25 cellular contexts compared by ENCODE assay signal in the genomic region with DNA sequence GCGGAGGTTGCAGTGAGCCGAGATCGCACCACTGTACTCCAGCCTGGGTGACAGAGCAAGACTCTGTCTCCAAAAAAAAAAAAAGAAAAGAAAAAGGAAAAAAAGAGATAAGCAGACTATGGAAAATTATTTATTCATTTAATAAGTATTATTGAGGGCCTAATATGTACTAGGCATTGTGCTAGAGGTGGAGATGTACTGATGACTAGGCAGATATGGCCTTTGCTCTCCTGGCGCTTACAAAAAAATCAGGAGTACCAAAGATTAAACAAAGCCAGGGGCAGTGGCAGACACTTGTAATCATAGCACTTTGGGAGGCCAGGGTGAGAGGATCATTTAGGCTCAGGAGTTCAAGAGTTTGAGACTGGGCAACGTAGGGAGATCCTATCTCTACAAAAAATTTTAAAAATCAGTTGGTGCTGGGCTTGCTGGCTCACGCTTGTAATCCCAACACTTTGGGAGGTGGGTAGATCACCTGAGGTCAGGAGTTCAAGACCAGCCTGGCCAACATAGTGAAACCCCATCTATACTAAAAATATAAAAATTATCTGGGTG.
"Had no signal": no experiment of that assay in that cellular context is flagged by ENCODE, and none has a peak within 500 bp of the region (broad histone marks: within the 10 kb centered on the region; RNA-seq: fewer than 3 reads in every experiment).

No MANE protein-coding gene starts in this region.

- H3K36me3 Mint-ChIP-seq: naive B cell had no signal

- H3K27ac Mint-ChIP-seq: effector memory CD8-positive, alpha-beta T cell; endodermal cell; mesothelial cell of epicardium; naive B cell had no signal

- H3K9me3 ChIP-seq: esophagus squamous epithelium, gastrocnemius medialis, lower lobe of right lung, mucosa of descending colon had no signal

- H3K4me3 Mint-ChIP-seq: effector memory CD8-positive, alpha-beta T cell; endodermal cell; mesothelial cell of epicardium; naive B cell had no signal

- H3K27ac ChIP-seq: coronary artery, dorsolateral prefrontal cortex, epithelial cell of prostate, esophagus squamous epithelium, gastrocnemius medialis, heart right ventricle, left lung, lower lobe of right lung had no signal

- H3K9me3 Mint-ChIP-seq: effector memory CD8-positive, alpha-beta T cell had no signal

- H3K4me1 Mint-ChIP-seq: endodermal cell, mesothelial cell of epicardium, naive B cell had no signal

- H3K4me3 ChIP-seq: coronary artery, dorsolateral prefrontal cortex, esophagus squamous epithelium, gastrocnemius medialis, heart right ventricle, left lung, lower lobe of right lung, mucosa of descending colon had no signal

- ATAC-seq: effector memory CD8-positive, alpha-beta T cell; esophagus mucosa; gastrocnemius medialis; heart right ventricle; left cardiac atrium; left lung; left ventricle myocardium superior; lower lobe of right lung; mucosa of descending colon had no signal

- H3K36me3 ChIP-seq: esophagus squamous epithelium, gastrocnemius medialis, heart right ventricle, left lung, lower lobe of right lung had no signal

- H3K4me1 ChIP-seq: esophagus squamous epithelium, gastrocnemius medialis, left lung, lower lobe of right lung had no signal

- DNase-seq: dermis blood vessel endothelial cell; dorsolateral prefrontal cortex; effector CD4-positive, alpha-beta T cell; effector memory CD8-positive, alpha-beta T cell; endodermal cell; erythroblast; esophagus squamous epithelium; foreskin fibroblast; foreskin melanocyte; gastrocnemius medialis; glutamatergic neuron; head of caudate nucleus; heart right ventricle; hippocampal formation; left cardiac atrium; left lung; left ventricle myocardium superior; lower lobe of right lung; mesenchymal stem cell; mucosa of descending colon; naive B cell had no signal
